In genomic region chr14:49767473-49768300, GRCh38 we compare ENCODE assay signal across 1 cellular context.
TF ChIP-seq lines count a peak whose summit lies in the region.

Gene KLHDC2, plus strand, starts transcription at chr14:49768153. Its CDS starts 316 bp downstream, at chr14:49768469.

TF ChIP-seq in GM12878, 131 proteins besides CTCF, POLR2A, EP300 and RAD21 (continued from another document and continues in another):
- TF ChIP-seq PKNOX1 (IDR thresholded peaks at IDR 0.05) (peak; percentile 17; the same call in 1 of the 2 replicates), ZNF687 (IDR thresholded peaks at IDR 0.05) (peak; percentile 77), IRF4 (IDR thresholded peaks at IDR 0.05; ENCODE audit: low read depth, low read length) (no peak), CREB1 (IDR thresholded peaks at IDR 0.05; ENCODE audit: low read depth) (peak; percentile 71), ZNF207 (IDR thresholded peaks at IDR 0.05; ENCODE audit: borderline replicate concordance) (peak; percentile 43; the same call in 1 of the 2 replicates), DPF2 (IDR thresholded peaks at IDR 0.05) (peak; percentile 92), HCFC1 (IDR thresholded peaks at IDR 0.05; ENCODE audit: low read length) (peak; percentile 51; the same call in 1 of the 2 replicates), SP1 (IDR thresholded peaks at IDR 0.05; ENCODE audit: low read depth, low read length) (no peak), USF1 (IDR thresholded peaks at IDR 0.05; ENCODE audit: borderline replicate concordance, extremely low read length, insufficient read depth, low read depth, low read length) (peak; percentile 51), ATF7 (IDR thresholded peaks at IDR 0.05; ENCODE audit: low read depth) (no peak), SRF (IDR thresholded peaks at IDR 0.05; ENCODE audit: low read depth in 2 of 2, low read length in 2 of 2) (no peak), TBL1XR1 (IDR thresholded peaks at IDR 0.05; ENCODE audit: low read depth, low read length) (0 out of 2 replicates have a peak, but pooled peaks have one; percentile 3), CHD1 (IDR thresholded peaks at IDR 0.05; ENCODE audit: low read depth, low read length) (no peak), SMAD5 (IDR thresholded peaks at IDR 0.05; ENCODE audit: low read depth) (0 out of 2 replicates have a peak, but pooled peaks have one; percentile 22), FOS (IDR thresholded peaks at IDR 0.05; ENCODE audit: borderline replicate concordance, extremely low read depth, insufficient read length) (no peak), RB1 (IDR thresholded peaks at IDR 0.05; ENCODE audit: borderline replicate concordance) (0 out of 2 replicates have a peak, but pooled peaks have one; percentile 70), ASH2L (IDR thresholded peaks at IDR 0.05; ENCODE audit: borderline replicate concordance, low read depth) (peak; percentile 32; the same call in 1 of the 2 replicates), USF2 (IDR thresholded peaks at IDR 0.05; ENCODE audit: borderline replicate concordance, low read depth, low read length) (peak; percentile 19), MLLT1 (IDR thresholded peaks at IDR 0.05) (peak; percentile 45; the same call in 1 of the 2 replicates), STAT3 (IDR thresholded peaks at IDR 0.05; ENCODE audit: low read depth, low read length) (no peak), CEBPZ (IDR thresholded peaks at IDR 0.05; ENCODE audit: low read depth, low read length) (no peak), NFIC (IDR thresholded peaks at IDR 0.05; ENCODE audit: low read depth, low read length) (0 out of 2 replicates have a peak, but pooled peaks have one; percentile 34), RAD51 (IDR thresholded peaks at IDR 0.05) (peak; percentile 60), BACH1 (IDR thresholded peaks at IDR 0.05; ENCODE audit: borderline replicate concordance) (peak; percentile 84), BRCA1 (IDR thresholded peaks at IDR 0.05; ENCODE audit: low read depth, low read length) (no peak), POLR2AphosphoS5 (IDR thresholded peaks at IDR 0.05; ENCODE audit: low read length) (0 out of 2 replicates have a peak, but pooled peaks have one; percentile 67), CREM (IDR thresholded peaks at IDR 0.05; ENCODE audit: low read depth) (peak; percentile 68), ZNF384 (IDR thresholded peaks at IDR 0.05; ENCODE audit: borderline replicate concordance, low read depth, low read length) (no peak), POLR2AphosphoS2 (IDR thresholded peaks at IDR 0.05; ENCODE audit: low read depth, low read length) (peak; percentile 71; the same call in 1 of the 2 replicates), ELK1 (IDR thresholded peaks at IDR 0.05; ENCODE audit: low read depth, low read length) (peak; percentile 58; the same call in 1 of the 2 replicates), SIX5 (IDR thresholded peaks at IDR 0.05; ENCODE audit: low read depth, low read length, severe bottlenecking) (no peak), TCF7 (IDR thresholded peaks at IDR 0.05; ENCODE audit: borderline replicate concordance) (no peak), E2F8 (IDR thresholded peaks at IDR 0.05; ENCODE audit: low read depth, partially characterized antibody) (peak; percentile 65), SKIL (IDR thresholded peaks at IDR 0.05; ENCODE audit: low read depth, poor library complexity, severe bottlenecking) (peak; percentile 52), BCL3 (IDR thresholded peaks at IDR 0.05; ENCODE audit: borderline replicate concordance, insufficient read depth, low read depth, low read length, poor library complexity, severe bottlenecking) (no peak), ZBED1 (IDR thresholded peaks at IDR 0.05; ENCODE audit: borderline replicate concordance) (no peak), FOXK2 (IDR thresholded peaks at IDR 0.05) (peak; percentile 71), TCF12 (IDR thresholded peaks at IDR 0.05; ENCODE audit: low read depth, low read length) (no peak), LARP7 (IDR thresholded peaks at IDR 0.05) (peak; percentile 91)
